ENCODE assay signal across 25 cellular contexts in the genomic region with DNA sequence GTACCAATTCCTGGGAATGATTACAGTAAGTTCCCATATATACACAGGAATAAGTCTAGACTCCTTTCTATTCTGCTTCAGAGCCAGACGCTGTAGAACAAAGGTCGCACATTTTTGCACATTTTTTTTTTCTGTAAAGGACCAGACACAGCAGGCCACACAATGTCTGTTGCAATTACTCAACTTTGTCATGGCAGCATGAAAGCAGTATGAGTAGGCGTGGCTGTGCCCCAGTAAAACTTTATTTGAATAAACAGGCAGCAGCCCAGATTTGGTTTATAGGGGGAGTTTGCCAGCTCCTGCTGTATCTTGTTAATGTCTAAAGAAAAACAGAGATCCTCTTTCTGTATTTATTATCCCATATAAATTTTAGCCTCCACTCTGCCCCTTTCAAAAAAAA.
"Had no signal": no experiment of that assay in that cellular context is flagged by ENCODE, and none has a peak within 500 bp of the region (broad histone marks: within the 10 kb centered on the region; RNA-seq: fewer than 3 reads in every experiment).

No MANE protein-coding gene starts in this region.

- H3K36me3 Mint-ChIP-seq: activated naive CD4-positive, alpha-beta T cell treated with anti-CD3 and anti-CD28 coated beads, Interleukin-2, amount 50 U/mL, for 24 hours; brain; natural killer cell treated with Interleukin-12 subunit alpha and Interleukin-12 subunit beta and Interleukin-15 and Interleukin-18, amount 100 ng/mL, for 72 hours had no signal

- H3K4me3 ChIP-seq: esophagus muscularis mucosa, gastrocnemius medialis, pancreas, right lobe of liver, testis had no signal

- H3K9me3 Mint-ChIP-seq: activated naive CD4-positive, alpha-beta T cell treated with anti-CD3 and anti-CD28 coated beads, Interleukin-2, amount 50 U/mL, for 24 hours had no signal

- ATAC-seq: activated CD8-positive, alpha-beta T cell treated with anti-CD3 and anti-CD28 coated beads, Interleukin-2, amount 10 ng/mL, durations not matched to agents 7 days and 5 days; gastrocnemius medialis; natural killer cell treated with Interleukin-12 subunit alpha and Interleukin-12 subunit beta and Interleukin-15 and Interleukin-18, amount 100 ng/mL, for 72 hours; pancreas; right lobe of liver had no signal

- H3K9me3 ChIP-seq: esophagus muscularis mucosa, gastrocnemius medialis, neutrophil, pancreas, right lobe of liver, testis, vagina had no signal

- H3K27me3 ChIP-seq: esophagus muscularis mucosa, gastrocnemius medialis, neutrophil, pancreas, right lobe of liver, testis, vagina had no signal

- H3K4me1 ChIP-seq: esophagus muscularis mucosa, gastrocnemius medialis, pancreas, right lobe of liver, testis, vagina had no signal

- H3K27ac ChIP-seq: esophagus muscularis mucosa, gastrocnemius medialis, neutrophil, pancreas, right lobe of liver, testis, vagina had no signal

- DNase-seq: activated CD4-positive, alpha-beta T cell treated with anti-CD3 and anti-CD28 coated beads for 1 hour; activated CD4-positive, alpha-beta T cell treated with anti-CD3 and anti-CD28 coated beads, Interleukin-2, amount 50 U/mL, for 1 hour; activated CD8-positive, alpha-beta T cell treated with anti-CD3 and anti-CD28 coated beads, Interleukin-2, amount 10 ng/mL, durations not matched to agents 7 days and 5 days; activated gamma-delta T cell treated with Interleukin-2 at 50 U/mL for 16 hours; activated T-cell treated with anti-CD3 and anti-CD28 coated beads, Interleukin-2, amount 50 U/mL, for 1 hour; anterior cingulate cortex; effector memory CD4-positive, alpha-beta T cell; gastrocnemius medialis; hypothalamus; pancreas; right lobe of liver; small intestine; stimulated activated CD4-positive, alpha-beta T cell treated with anti-CD3 and anti-CD28 coated beads, Interleukin-15, amount 100 ng/mL, for 24 hours; stimulated activated CD8-positive, alpha-beta memory T cell treated with anti-CD3 and anti-CD28 coated beads, Interleukin-4, amount 100 ng/mL, for 48 hours; stimulated activated naive CD4-positive, alpha-beta T cell; testis; trophoblast cell had no signal

- H3K4me3 Mint-ChIP-seq: activated CD8-positive, alpha-beta T cell treated with anti-CD3 and anti-CD28 coated beads, Interleukin-2, amount 10 ng/mL, durations not matched to agents 7 days and 5 days; activated naive CD4-positive, alpha-beta T cell treated with anti-CD3 and anti-CD28 coated beads, Interleukin-2, amount 50 U/mL, for 24 hours; brain; memory B cell; natural killer cell treated with Interleukin-12 subunit alpha and Interleukin-12 subunit beta and Interleukin-15 and Interleukin-18, amount 100 ng/mL, for 72 hours; T-helper 2 cell treated with Interferon-gamma antibody and Interleukin-4, amounts not matched to agents 5 μg/mL and 100 μg/mL, for 36 hours had no signal

- H3K27ac Mint-ChIP-seq: activated CD8-positive, alpha-beta T cell treated with anti-CD3 and anti-CD28 coated beads, Interleukin-2, amount 10 ng/mL, durations not matched to agents 7 days and 5 days; activated naive CD4-positive, alpha-beta T cell treated with anti-CD3 and anti-CD28 coated beads, Interleukin-2, amount 50 U/mL, for 24 hours; memory B cell; natural killer cell treated with Interleukin-12 subunit alpha and Interleukin-12 subunit beta and Interleukin-15 and Interleukin-18, amount 100 ng/mL, for 72 hours; T-helper 2 cell treated with Interferon-gamma antibody and Interleukin-4, amounts not matched to agents 5 μg/mL and 100 μg/mL, for 36 hours had no signal

- H3K27me3 Mint-ChIP-seq: activated naive CD4-positive, alpha-beta T cell treated with anti-CD3 and anti-CD28 coated beads, Interleukin-2, amount 50 U/mL, for 24 hours; brain; natural killer cell treated with Interleukin-12 subunit alpha and Interleukin-12 subunit beta and Interleukin-15 and Interleukin-18, amount 100 ng/mL, for 72 hours had no signal

- H3K36me3 ChIP-seq: esophagus muscularis mucosa, gastrocnemius medialis, neutrophil, pancreas, right lobe of liver, vagina had no signal

- H3K4me1 Mint-ChIP-seq: activated naive CD4-positive, alpha-beta T cell treated with anti-CD3 and anti-CD28 coated beads, Interleukin-2, amount 50 U/mL, for 24 hours had no signal
